In the genomic region with DNA sequence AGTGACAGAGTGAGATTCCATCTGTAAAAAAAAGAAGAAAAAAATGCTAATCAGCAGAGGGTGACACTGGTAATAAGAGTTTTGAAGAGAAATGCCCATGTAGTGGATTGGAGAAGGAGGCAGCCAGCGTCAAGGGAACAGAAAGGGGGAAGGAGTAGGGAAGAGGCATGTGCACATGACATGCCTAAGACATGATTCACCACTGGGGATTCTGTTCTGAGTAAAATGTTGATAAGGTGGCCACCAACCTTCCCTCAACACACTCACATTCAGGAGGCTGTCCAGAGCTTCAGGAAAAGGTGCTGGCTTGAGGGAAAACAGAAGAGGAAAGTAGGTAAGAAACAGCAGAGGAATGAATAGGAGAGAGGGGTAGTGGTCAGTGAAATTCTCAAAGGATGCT, we compare ENCODE assay signal across 17 cellular contexts. TPM values are rescaled to one million over a fixed set of nuclear protein-coding genes. Genes with fewer than 3 reads are reported as not detected.
A peak's percentile ranks its signal among the peaks of the same experiment; 100 is the strongest.
DNase-seq lines count a peak whose midpoint lies in the region; ATAC-seq and TF ChIP-seq lines count a peak whose summit lies in the region.
"Had no signal": no experiment of that assay in that cellular context is flagged by ENCODE, and none has a peak within 500 bp of the region (broad histone marks: within the 10 kb centered on the region; RNA-seq: fewer than 3 reads in every experiment).

No MANE protein-coding gene starts in this region.

- H3K27ac ChIP-seq in CD8-positive, alpha-beta memory T cell (ENCODE audit: low read depth, low read length) = no peak overlapping the region
- H3K27ac ChIP-seq: heart left ventricle had no signal

- CTCF ChIA-PET in CD8-positive, alpha-beta memory T cell (lab: Charles Lee) = no interaction called here

- no peaks in the 10 kb centered on the region for H3K9me3 ChIP-seq in CD8-positive, alpha-beta memory T cell (ENCODE audit: low read length)
- H3K9me3 ChIP-seq: heart left ventricle had no signal

- no peaks in the 10 kb centered on the region for H3K4me1 ChIP-seq in CD8-positive, alpha-beta memory T cell (ENCODE audit: insufficient read depth, low read length)
- H3K4me1 ChIP-seq: heart left ventricle had no signal

- DNase-seq in AG20443 (ENCODE audit: low spot score) = peak; percentile 22
- peak; percentile 35 for DNase-seq in HS-5 (ENCODE audit: low read depth)
- DNase-seq in astrocyte of the cerebellum (ENCODE audit: low read depth) = peak; percentile 28
- peak; percentile 86 for DNase-seq in kidney epithelial cell (ENCODE audit: low read depth)
- DNase-seq in CD8-positive, alpha-beta memory T cell = no peak
- DNase-seq: activated CD4-positive, alpha-beta T cell treated with anti-CD3 and anti-CD28 coated beads, Interleukin-2, amount 50 U/mL, for 1 hour; anterior cingulate cortex; effector memory CD4-positive, alpha-beta T cell; heart left ventricle; stimulated activated CD4-positive, alpha-beta T cell treated with anti-CD3 and anti-CD28 coated beads, Interleukin-2, amount 100 ng/mL, for 48 hours had no signal

- no peaks in the 10 kb centered on the region for H3K36me3 Mint-ChIP-seq in CD8-positive, alpha-beta memory T cell
- H3K36me3 Mint-ChIP-seq: stimulated activated effector memory CD8-positive, alpha-beta T cell treated with anti-CD3 and anti-CD28 coated beads, Interleukin-12 subunit alpha, Interleukin-12 subunit beta, amount 100 ng/mL, for 72 hours had no signal

- POLR2A ChIA-PET in CD8-positive, alpha-beta memory T cell (lab: Charles Lee) = no interaction called here

- no peak overlapping the region for H3K27ac Mint-ChIP-seq in CD8-positive, alpha-beta memory T cell
- H3K27ac Mint-ChIP-seq: stimulated activated effector memory CD8-positive, alpha-beta T cell treated with anti-CD3 and anti-CD28 coated beads, Interleukin-12 subunit alpha, Interleukin-12 subunit beta, amount 100 ng/mL, for 72 hours had no signal

- ATAC-seq in HG03565 (IDR thresholded peaks at IDR 0.05; ENCODE audit: unreplicated experiment) (no peak), HG02981 (IDR thresholded peaks at IDR 0.05; ENCODE audit: unreplicated experiment) (no peak), HG02763 (IDR thresholded peaks at IDR 0.05; ENCODE audit: unreplicated experiment) (no peak)
- ATAC-seq: heart left ventricle; stimulated activated effector memory CD8-positive, alpha-beta T cell treated with anti-CD3 and anti-CD28 coated beads, Interleukin-12 subunit alpha, Interleukin-12 subunit beta, amount 100 ng/mL, for 72 hours had no signal

- H3K27me3 ChIP-seq in kidney epithelial cell (ENCODE audit: control insufficient read depth, insufficient read depth, low read length) = no peaks in the 10 kb centered on the region
- no peaks in the 10 kb centered on the region for H3K27me3 ChIP-seq in CD8-positive, alpha-beta memory T cell (ENCODE audit: insufficient read depth, low read length, poor library complexity, severe bottlenecking)
- H3K27me3 ChIP-seq: heart left ventricle had no signal

- H3K27me3 Mint-ChIP-seq in CD8-positive, alpha-beta memory T cell = peaks cover 6 to 17% of the 10 kb centered on the region in 2 donors

- in situ Hi-C loops in astrocyte of the cerebellum (cut with HindIII; ENCODE audit: low sequenced_read_pairs) = no loop called here

- no peaks in the 10 kb centered on the region for H3K4me1 Mint-ChIP-seq in CD8-positive, alpha-beta memory T cell
- H3K4me1 Mint-ChIP-seq: stimulated activated effector memory CD8-positive, alpha-beta T cell treated with anti-CD3 and anti-CD28 coated beads, Interleukin-12 subunit alpha, Interleukin-12 subunit beta, amount 100 ng/mL, for 72 hours had no signal

- H3K4me3 ChIP-seq in astrocyte of the cerebellum (ENCODE audit: low read depth, low read length) = no peak overlapping the region
- no peak overlapping the region for H3K4me3 ChIP-seq in kidney epithelial cell (ENCODE audit: low read depth, low read length)
- H3K4me3 ChIP-seq in CD8-positive, alpha-beta memory T cell (ENCODE audit: low read length) = no peak overlapping the region
- H3K4me3 ChIP-seq: heart left ventricle had no signal

- H3K36me3 ChIP-seq in kidney epithelial cell (ENCODE audit: control insufficient read depth, insufficient read depth, low read length) = no peaks in the 10 kb centered on the region
- no peaks in the 10 kb centered on the region for H3K36me3 ChIP-seq in CD8-positive, alpha-beta memory T cell (ENCODE audit: insufficient read depth, low read length)
- H3K36me3 ChIP-seq: heart left ventricle had no signal

- H3K4me3 Mint-ChIP-seq in CD8-positive, alpha-beta memory T cell = no peak overlapping the region
- H3K4me3 Mint-ChIP-seq: stimulated activated effector memory CD8-positive, alpha-beta T cell treated with anti-CD3 and anti-CD28 coated beads, Interleukin-12 subunit alpha, Interleukin-12 subunit beta, amount 100 ng/mL, for 72 hours had no signal

- no peaks in the 10 kb centered on the region for H3K9me3 Mint-ChIP-seq in CD8-positive, alpha-beta memory T cell
- H3K9me3 Mint-ChIP-seq: stimulated activated effector memory CD8-positive, alpha-beta T cell treated with anti-CD3 and anti-CD28 coated beads, Interleukin-12 subunit alpha, Interleukin-12 subunit beta, amount 100 ng/mL, for 72 hours had no signal

- TF ChIP-seq CTCF in astrocyte of the cerebellum (IDR thresholded peaks at IDR 0.05; ENCODE audit: low read depth, low read length, missing control alignments) (no peak), kidney epithelial cell (IDR thresholded peaks at IDR 0.05; ENCODE audit: insufficient read depth, low read length, poor library complexity, severe bottlenecking) (no peak)

RNA-seq across cellular contexts. Expression of a gene that starts 39.9 kb away (rescaled TPM):
- 0.08 TPM in 1 of 2 replicates, not detected in the other for total RNA-seq in kidney epithelial cell
- not detected for total RNA-seq in CD8-positive, alpha-beta memory T cell
- polyA plus RNA-seq in CD8-positive, alpha-beta memory T cell = not detected
- total RNA-seq: heart left ventricle, mesenteric fat pad, posterior vena cava had no signal
- polyA plus RNA-seq: BJ, heart left ventricle had no signal

Comparison
In these comparisons a context has a peak if more than half of its experiments do, and no peak if none do; other contexts are left out.
1. DNase-seq: peak in AG20443 (single experiment), HS-5 (single experiment), astrocyte of the cerebellum (single experiment) and kidney epithelial cell (single experiment); none in CD8-positive, alpha-beta memory T cell (0 of 5).